In genomic region chr4:124993838-124994237, GRCh38 we compare ENCODE assay signal across 34 cellular contexts.
"Had no signal": no experiment of that assay in that cellular context is flagged by ENCODE, and none has a peak within 500 bp of the region (broad histone marks: within the 10 kb centered on the region; RNA-seq: fewer than 3 reads in every experiment).

No MANE protein-coding gene starts in this region.

- H3K4me3 ChIP-seq: PC-9, SJCRH30, SK-N-MC had no signal

- H3K27me3 Mint-ChIP-seq: T-cell had no signal

- H3K9me3 ChIP-seq: SJCRH30 had no signal

- H3K27me3 ChIP-seq: SJCRH30 had no signal

- H3K4me1 ChIP-seq: SJCRH30 had no signal

- H2AFZ ChIP-seq: PC-9 had no signal

- H3K4me1 Mint-ChIP-seq: T-cell had no signal

- H3K27ac ChIP-seq: PC-9, RWPE1, SJCRH30, SK-N-MC had no signal

- H3K4me3 Mint-ChIP-seq: T-cell had no signal

- FAIRE-seq: RCC 7860 had no signal

- H3K4me2 ChIP-seq: PC-9 had no signal

- H3K27ac Mint-ChIP-seq: T-cell had no signal

- ATAC-seq: Panc1, Right ventricle myocardium inferior, SK-N-SH treated with all-trans-retinoic acid at 6 μM for 48 hours, T-cell had no signal

- DNase-seq: Kasumi-1, KG1, NCI-H1048, NCI-H1092 treated with DMSO at 0.1 percent for 48 hours, NCI-H1105 treated with DMSO at 0.1 percent for 48 hours, NCI-H1417, NCI-H1436, NCI-H146, NCI-H1694, NCI-H187, NCI-H1930, NCI-H2029 treated with DMSO at 0.1 percent for 48 hours, NCI-H2081 treated with DMSO at 0.1 percent for 48 hours, NCI-H2107, NCI-H2171 treated with DMSO at 0.1 percent for 48 hours, NCI-H2227 treated with DMSO at 0.1 percent for 48 hours, NCI-H345, NCI-H446, NCI-H510A treated with DMSO at 0.1 percent for 48 hours, NCI-H524 treated with DMSO at 0.1 percent for 48 hours, NCI-H526 treated with DMSO at 0.1 percent for 48 hours, NCI-H748 treated with DMSO at 0.1 percent for 48 hours, NCI-H82, PC-9, SHP77, SIG-M5, SJCRH30, T-cell had no signal

- H3K36me3 ChIP-seq: SJCRH30 had no signal

- H3K36me3 Mint-ChIP-seq: T-cell had no signal
